In genomic region chr7:100469227-100470044, GRCh38 we compare ENCODE assay signal across 8 cellular contexts. TPM values are rescaled to one million over a fixed set of nuclear protein-coding genes. Genes with fewer than 3 reads are reported as not detected.
DNase-seq lines count a peak whose midpoint lies in the region; ATAC-seq and TF ChIP-seq lines count a peak whose summit lies in the region.

No MANE protein-coding gene starts in this region.

- TF ChIP-seq CTCF in GM10266 (IDR thresholded peaks at IDR 0.05; ENCODE audit: control insufficient read depth, insufficient read depth, low read depth, missing control alignments) = peak; percentile 98

- H3K9me3 ChIP-seq in naive thymus-derived CD4-positive, alpha-beta T cell (ENCODE audit: control insufficient read depth in 2 of 3, low read length in 3 of 3) = no peaks in the 10 kb centered on the region

- no peaks in the 10 kb centered on the region for H3K27me3 ChIP-seq in naive thymus-derived CD4-positive, alpha-beta T cell (ENCODE audit: control insufficient read depth in 2 of 2, insufficient read depth in 2 of 2, low read length in 2 of 2)

- no peaks in the 10 kb centered on the region for H3K9me3 Mint-ChIP-seq in activated T-cell treated with anti-CD3 and anti-CD28 coated beads, Interleukin-2, amount 50 U/mL, for 24 hours
- H3K9me3 Mint-ChIP-seq in naive thymus-derived CD4-positive, alpha-beta T cell = no peaks in the 10 kb centered on the region
- H3K9me3 Mint-ChIP-seq in stimulated activated effector memory CD8-positive, alpha-beta T cell treated with anti-CD3 and anti-CD28 coated beads, Interleukin-12 subunit alpha, Interleukin-12 subunit beta, amount 100 ng/mL, for 72 hours = no peaks in the 10 kb centered on the region

- peak overlapping the region; percentile 3 for H3K27ac ChIP-seq in naive thymus-derived CD4-positive, alpha-beta T cell (ENCODE audit: low read depth, low read length)

- CTCF ChIA-PET in naive thymus-derived CD4-positive, alpha-beta T cell (lab: Charles Lee) = interaction anchor here (0.7 to 4.7 kb wide), 16 partner anchors 8 to 401 kb away, joined by 3 to 41 read pairs (median 4); partner anchors contain the start of genes NYAP1 and TSC22D4

- peaks cover 14 to 78% (median 21%) of the 10 kb centered on the region in 3 experiments for H3K36me3 ChIP-seq in naive thymus-derived CD4-positive, alpha-beta T cell (ENCODE audit: control insufficient read depth in 2 of 3, insufficient read depth in 3 of 3, low read length in 3 of 3)

- intact Hi-C loops in naive thymus-derived CD4-positive, alpha-beta T cell (cut with micrococcal nuclease) = loop anchor here (1.0 to 2.0 kb wide), 6 partner anchors 10 to 256 kb away; partner anchors contain the start of genes NYAP1 (in 2 of the 2) and TSC22D4 (in 2 of the 2)

- no peaks in the 10 kb centered on the region for H3K27me3 Mint-ChIP-seq in activated T-cell treated with anti-CD3 and anti-CD28 coated beads, Interleukin-2, amount 50 U/mL, for 24 hours
- H3K27me3 Mint-ChIP-seq in naive thymus-derived CD4-positive, alpha-beta T cell = no peaks in the 10 kb centered on the region

- peak; percentile 86 for ATAC-seq in esophagus mucosa
- peak; percentile 94 for ATAC-seq in naive thymus-derived CD4-positive, alpha-beta T cell
- peak; percentile 81 for ATAC-seq in stimulated activated effector memory CD8-positive, alpha-beta T cell treated with anti-CD3 and anti-CD28 coated beads, Interleukin-12 subunit alpha, Interleukin-12 subunit beta, amount 100 ng/mL, for 72 hours
- ATAC-seq in HG02981 (IDR thresholded peaks at IDR 0.05; ENCODE audit: unreplicated experiment) = no peak

- peaks cover 32% of the 10 kb centered on the region for H3K4me1 Mint-ChIP-seq in activated T-cell treated with anti-CD3 and anti-CD28 coated beads, Interleukin-2, amount 50 U/mL, for 24 hours (ENCODE audit: low read depth)
- H3K4me1 Mint-ChIP-seq in naive thymus-derived CD4-positive, alpha-beta T cell = peaks cover 26 to 45% (median 29%) of the 10 kb centered on the region in 7 donors
- H3K4me1 Mint-ChIP-seq in stimulated activated effector memory CD8-positive, alpha-beta T cell treated with anti-CD3 and anti-CD28 coated beads, Interleukin-12 subunit alpha, Interleukin-12 subunit beta, amount 100 ng/mL, for 72 hours = peaks cover 38% of the 10 kb centered on the region

- POLR2A ChIA-PET in naive thymus-derived CD4-positive, alpha-beta T cell (lab: Charles Lee) = interaction anchor here (0.6 to 2.2 kb wide), 11 partner anchors 9 to 236 kb away, joined by 3 to 6 read pairs (median 3); no protein-coding TSS in a partner anchor

- peak overlapping the region; percentile 80 for H3K27ac Mint-ChIP-seq in activated T-cell treated with anti-CD3 and anti-CD28 coated beads, Interleukin-2, amount 50 U/mL, for 24 hours
- H3K27ac Mint-ChIP-seq in naive thymus-derived CD4-positive, alpha-beta T cell = peak overlapping the region in 6 of 9 donors; percentile 22 to 85 (median 65)
- peak overlapping the region; percentile 65 for H3K27ac Mint-ChIP-seq in stimulated activated effector memory CD8-positive, alpha-beta T cell treated with anti-CD3 and anti-CD28 coated beads, Interleukin-12 subunit alpha, Interleukin-12 subunit beta, amount 100 ng/mL, for 72 hours

- peaks cover 16 to 23% of the 10 kb centered on the region in 2 donors for H3K4me1 ChIP-seq in naive thymus-derived CD4-positive, alpha-beta T cell (ENCODE audit: control insufficient read depth in 2 of 2, insufficient read depth in 2 of 2, low read length in 2 of 2)

- no peak overlapping the region for H3K4me3 Mint-ChIP-seq in activated T-cell treated with anti-CD3 and anti-CD28 coated beads, Interleukin-2, amount 50 U/mL, for 24 hours
- peak overlapping the region in 1 of 10 donors; percentile 41 for H3K4me3 Mint-ChIP-seq in naive thymus-derived CD4-positive, alpha-beta T cell
- H3K4me3 Mint-ChIP-seq in stimulated activated effector memory CD8-positive, alpha-beta T cell treated with anti-CD3 and anti-CD28 coated beads, Interleukin-12 subunit alpha, Interleukin-12 subunit beta, amount 100 ng/mL, for 72 hours = no peak overlapping the region

- no peak overlapping the region for H3K4me3 ChIP-seq in naive thymus-derived CD4-positive, alpha-beta T cell (ENCODE audit: low read length)

- peaks cover 64% of the 10 kb centered on the region for H3K36me3 Mint-ChIP-seq in activated T-cell treated with anti-CD3 and anti-CD28 coated beads, Interleukin-2, amount 50 U/mL, for 24 hours (ENCODE audit: low read depth)
- H3K36me3 Mint-ChIP-seq in naive thymus-derived CD4-positive, alpha-beta T cell = peaks cover 0 to 11% (median 0%) of the 10 kb centered on the region in 5 donors
- H3K36me3 Mint-ChIP-seq in stimulated activated effector memory CD8-positive, alpha-beta T cell treated with anti-CD3 and anti-CD28 coated beads, Interleukin-12 subunit alpha, Interleukin-12 subunit beta, amount 100 ng/mL, for 72 hours = peaks cover 100% of the 10 kb centered on the region

- peak; percentile 93 for DNase-seq in GM10266 (ENCODE audit: extremely low spot score)
- DNase-seq in HuH-7 (ENCODE audit: low spot score) = peak; percentile 98
- DNase-seq in OCI-M1 (lab: John Stamatoyannopoulos, UW) = peak; percentile 92
- DNase-seq in activated T-cell treated with anti-CD3 and anti-CD28 coated beads, Interleukin-2, amount 50 U/mL, for 24 hours = peak; percentile 91
- DNase-seq in naive thymus-derived CD4-positive, alpha-beta T cell = peak; percentile 55 to 87 (median 75)
- peak; percentile 84 to 91 for DNase-seq in stimulated activated effector memory CD8-positive, alpha-beta T cell treated with anti-CD3 and anti-CD28 coated beads, Interleukin-12 subunit alpha, Interleukin-12 subunit beta, amount 100 ng/mL, for 72 hours (ENCODE audit: low spot score in 2 of 2)

RNA-seq across cellular contexts. Expression of gene SPACDR, which starts 5.4 kb away (rescaled TPM):
- 0.24 TPM for total RNA-seq in esophagus mucosa
- total RNA-seq in naive thymus-derived CD4-positive, alpha-beta T cell = 1 to 10 TPM; 1.6 to 7.8 (median 2.2) TPM
- under 1 TPM in 1 of 2 donors, not detected in 1; 0.85 TPM for polyA plus RNA-seq in naive thymus-derived CD4-positive, alpha-beta T cell

RNA-seq across cellular contexts. Expression of gene TSC22D4, which starts 9.6 kb away (rescaled TPM):
- 31.1 TPM for total RNA-seq in esophagus mucosa
- 100 to 1,000 TPM in 4 of 5 experiments, 10 to 100 TPM in 1; 75.6 to 124 (median 115) TPM for total RNA-seq in naive thymus-derived CD4-positive, alpha-beta T cell
- 10 to 100 TPM; 23.7 to 30.1 TPM for polyA plus RNA-seq in naive thymus-derived CD4-positive, alpha-beta T cell

RNA-seq across cellular contexts. Expression of gene NYAP1, which starts 14.3 kb away (rescaled TPM):
- 0.16 TPM for total RNA-seq in esophagus mucosa
- total RNA-seq in naive thymus-derived CD4-positive, alpha-beta T cell = under 1 TPM; 0.11 to 0.64 (median 0.44) TPM
- not detected for polyA plus RNA-seq in naive thymus-derived CD4-positive, alpha-beta T cell

RNA-seq across cellular contexts. Expression of gene PPP1R35, which starts 33.1 kb away (rescaled TPM):
- 27.4 TPM for total RNA-seq in esophagus mucosa
- total RNA-seq in naive thymus-derived CD4-positive, alpha-beta T cell = 10 to 100 TPM; 33.5 to 80.0 (median 65.7) TPM
- 10 to 100 TPM; 25.1 to 52.7 TPM for polyA plus RNA-seq in naive thymus-derived CD4-positive, alpha-beta T cell

RNA-seq across cellular contexts. Expression of gene MEPCE, which starts 39.8 kb away (rescaled TPM):
- total RNA-seq in esophagus mucosa = 22.3 TPM
- 10 to 100 TPM; 47.9 to 68.2 (median 65.1) TPM for total RNA-seq in naive thymus-derived CD4-positive, alpha-beta T cell
- polyA plus RNA-seq in naive thymus-derived CD4-positive, alpha-beta T cell = 10 to 100 TPM; 12.2 to 20.5 TPM
